2 cellular contexts compared by ENCODE assay signal in genomic region chr6:15087234-15087633, GRCh38.
TF ChIP-seq lines count a peak whose summit lies in the region.

No MANE protein-coding gene starts in this region.

TF ChIP-seq in GM23338, 12 proteins besides CTCF, POLR2A, EP300 and RAD21:
- no peak for TF ChIP-seq POLR2AphosphoS5 (IDR thresholded peaks at IDR 0.05; ENCODE audit: low read depth)
- no peak for TF ChIP-seq JUNB (IDR thresholded peaks at IDR 0.05; ENCODE audit: unreplicated experiment)
- TF ChIP-seq ETS1 (IDR thresholded peaks at IDR 0.05), result no peak
- no peak for TF ChIP-seq ZNF114 (CRISPR knock-in tag; IDR thresholded peaks at IDR 0.05)
- no peak for TF ChIP-seq ZNF462 (CRISPR knock-in tag; IDR thresholded peaks at IDR 0.05)
- TF ChIP-seq CREB1 (CRISPR knock-in tag; IDR thresholded peaks at IDR 0.05; ENCODE audit: low read depth), result no peak
- TF ChIP-seq STAT1 (IDR thresholded peaks at IDR 0.05; ENCODE audit: unreplicated experiment), result no peak
- TF ChIP-seq ZNF331 (CRISPR knock-in tag; IDR thresholded peaks at IDR 0.05; ENCODE audit: low read depth), result no peak
- no peak for TF ChIP-seq EZH2 (IDR thresholded peaks at IDR 0.05; ENCODE audit: low read depth, unreplicated experiment)
- TF ChIP-seq REST (IDR thresholded peaks at IDR 0.05; ENCODE audit: unreplicated experiment), result no peak
- no peak for TF ChIP-seq EZH2phosphoT487 (IDR thresholded peaks at IDR 0.05; ENCODE audit: unreplicated experiment)
TF ChIP-seq in GM23338: peak in this region for 0.

TF ChIP-seq in H1, 55 proteins besides CTCF, POLR2A, EP300 and RAD21:
- no peak for TF ChIP-seq MAX (IDR thresholded peaks at IDR 0.05)
